ENCODE assay signal across 1 cellular context in the genomic region with DNA sequence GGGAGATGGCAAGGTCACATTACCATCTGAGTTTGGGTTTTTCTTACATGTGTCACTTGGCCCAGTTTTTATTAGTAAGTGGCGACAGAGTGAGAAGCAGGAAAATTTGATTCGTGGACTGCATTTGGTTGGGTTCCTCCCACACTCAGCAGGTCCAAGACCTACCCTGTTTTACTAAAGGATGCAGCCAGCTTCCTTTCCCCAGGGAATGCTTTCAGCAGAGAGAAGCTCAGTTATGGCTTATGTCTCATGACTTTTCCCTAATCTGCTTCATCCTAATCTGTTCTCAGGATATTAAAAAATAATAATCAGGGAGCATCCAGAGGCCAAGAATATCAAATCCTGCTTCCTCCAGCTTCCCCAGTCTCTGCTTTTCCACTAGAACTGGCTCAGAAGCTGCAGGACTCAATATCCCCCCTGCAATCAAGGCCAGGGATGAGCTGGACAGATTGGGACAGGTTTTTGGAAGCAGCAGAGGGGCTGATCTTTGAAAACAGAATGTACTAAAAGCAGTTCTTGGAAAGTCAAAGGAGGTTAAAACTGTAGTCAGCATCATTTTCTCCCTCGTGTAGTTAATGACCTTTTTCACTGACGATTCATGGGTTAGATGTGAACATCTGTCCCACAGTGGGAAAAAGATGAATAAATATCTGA.
TF ChIP-seq lines count a peak whose summit lies in the region.

No MANE protein-coding gene starts in this region.

TF ChIP-seq in IMR-90, 13 proteins besides CTCF, POLR2A, EP300 and RAD21 (continued from another document):
- TF ChIP-seq, protein P1, sequence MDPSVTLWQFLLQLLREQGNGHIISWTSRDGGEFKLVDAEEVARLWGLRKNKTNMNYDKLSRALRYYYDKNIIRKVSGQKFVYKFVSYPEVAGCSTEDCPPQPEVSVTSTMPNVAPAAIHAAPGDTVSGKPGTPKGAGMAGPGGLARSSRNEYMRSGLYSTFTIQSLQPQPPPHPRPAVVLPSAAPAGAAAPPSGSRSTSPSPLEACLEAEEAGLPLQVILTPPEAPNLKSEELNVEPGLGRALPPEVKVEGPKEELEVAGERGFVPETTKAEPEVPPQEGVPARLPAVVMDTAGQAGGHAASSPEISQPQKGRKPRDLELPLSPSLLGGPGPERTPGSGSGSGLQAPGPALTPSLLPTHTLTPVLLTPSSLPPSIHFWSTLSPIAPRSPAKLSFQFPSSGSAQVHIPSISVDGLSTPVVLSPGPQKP (IDR thresholded peaks at IDR 0.05; ENCODE audit: borderline replicate concordance, low read depth, low read length): no peak
- TF ChIP-seq, protein P2, sequence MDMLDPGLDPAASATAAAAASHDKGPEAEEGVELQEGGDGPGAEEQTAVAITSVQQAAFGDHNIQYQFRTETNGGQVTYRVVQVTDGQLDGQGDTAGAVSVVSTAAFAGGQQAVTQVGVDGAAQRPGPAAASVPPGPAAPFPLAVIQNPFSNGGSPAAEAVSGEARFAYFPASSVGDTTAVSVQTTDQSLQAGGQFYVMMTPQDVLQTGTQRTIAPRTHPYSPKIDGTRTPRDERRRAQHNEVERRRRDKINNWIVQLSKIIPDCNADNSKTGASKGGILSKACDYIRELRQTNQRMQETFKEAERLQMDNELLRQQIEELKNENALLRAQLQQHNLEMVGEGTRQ (IDR thresholded peaks at IDR 0.05; ENCODE audit: low read depth, low read length): no peak
- no peak for TF ChIP-seq RCOR1 (IDR thresholded peaks at IDR 0.05; ENCODE audit: insufficient replicate concordance, low read length)
